Comparison of ENCODE assay signal across 12 cellular contexts in genomic region chr3:150582620-150583019, GRCh38. TPM values are rescaled to one million over a fixed set of nuclear protein-coding genes. Genes with fewer than 3 reads are reported as not detected.
DNase-seq lines count a peak whose midpoint lies in the region; ATAC-seq and TF ChIP-seq lines count a peak whose summit lies in the region.
"Had no signal": no experiment of that assay in that cellular context is flagged by ENCODE, and none has a peak within 500 bp of the region (broad histone marks: within the 10 kb centered on the region; RNA-seq: fewer than 3 reads in every experiment).

No MANE protein-coding gene starts in this region.

- no peaks in the 10 kb centered on the region for H3K9me3 Mint-ChIP-seq in activated T-helper 17 cell treated with anti-CD3 and anti-CD28 coated beads, Interleukin-2, amount 50 U/mL, for 72 hours
- no peaks in the 10 kb centered on the region for H3K9me3 Mint-ChIP-seq in MCF 10A (ENCODE audit: unreplicated experiment)

- no TSS peak for BruUV-seq in MCF 10A (replicated peaks; lab: Mats Ljungman, UMichigan)

- H3K27me3 Mint-ChIP-seq in activated T-helper 17 cell treated with anti-CD3 and anti-CD28 coated beads, Interleukin-2, amount 50 U/mL, for 72 hours, result no peaks in the 10 kb centered on the region
- H3K27me3 Mint-ChIP-seq in MCF 10A (ENCODE audit: insufficient read depth, unreplicated experiment), result no peaks in the 10 kb centered on the region

- ATAC-seq in GM18868 (IDR thresholded peaks at IDR 0.05; ENCODE audit: unreplicated experiment), result peak; percentile 58
- ATAC-seq in GM21367 (IDR thresholded peaks at IDR 0.05; ENCODE audit: unreplicated experiment), result peak; percentile 53
- ATAC-seq in HG03025 (IDR thresholded peaks at IDR 0.05; ENCODE audit: low FRiP score, unreplicated experiment), result peak; percentile 72
- ATAC-seq in activated T-helper 17 cell treated with anti-CD3 and anti-CD28 coated beads, Interleukin-2, amount 50 U/mL, for 72 hours (replicated peaks), result peak; percentile 14

- H3K4me3 Mint-ChIP-seq in activated T-helper 17 cell treated with anti-CD3 and anti-CD28 coated beads, Interleukin-2, amount 50 U/mL, for 72 hours, result peak overlapping the region; percentile 54
- H3K4me3 Mint-ChIP-seq in MCF 10A (ENCODE audit: unreplicated experiment), result no peak overlapping the region

- POLR2A ChIA-PET in MCF 10A (lab: Yijun Ruan, JAX), result no interaction called here

- DNase-seq in MCF 10A (ENCODE audit: unreplicated experiment) (no peak), DMS153 treated with DMSO at 0.1 percent for 48 hours (lab: John Stamatoyannopoulos, UW; ENCODE audit: unreplicated experiment) (no peak), occipital lobe (lab: John Stamatoyannopoulos, UW) (no peak), pons (ENCODE audit: low spot score) (no peak)
- DNase-seq: DMS153, erythroblast, IMR-90, NCI-H345 had no signal

- CTCF ChIA-PET in MCF 10A (lab: Yijun Ruan, JAX), result no interaction called here

- intact Hi-C loops in MCF 10A (cut with micrococcal nuclease), result no loop called here

- H3K36me3 Mint-ChIP-seq in activated T-helper 17 cell treated with anti-CD3 and anti-CD28 coated beads, Interleukin-2, amount 50 U/mL, for 72 hours (ENCODE audit: low read depth), result peaks cover 89% of the 10 kb centered on the region
- peaks cover 75% of the 10 kb centered on the region for H3K36me3 Mint-ChIP-seq in MCF 10A (ENCODE audit: insufficient read depth, unreplicated experiment)

- no peak for TF ChIP-seq CTCF in MCF 10A (IDR thresholded peaks at IDR 0.05; ENCODE audit: unreplicated experiment)

- peak overlapping the region; percentile 81 for H3K27ac Mint-ChIP-seq in activated T-helper 17 cell treated with anti-CD3 and anti-CD28 coated beads, Interleukin-2, amount 50 U/mL, for 72 hours
- no peak overlapping the region for H3K27ac Mint-ChIP-seq in MCF 10A (ENCODE audit: low read depth, unreplicated experiment)

- H3K4me1 Mint-ChIP-seq in activated T-helper 17 cell treated with anti-CD3 and anti-CD28 coated beads, Interleukin-2, amount 50 U/mL, for 72 hours, result peaks cover 6% of the 10 kb centered on the region
- no peaks in the 10 kb centered on the region for H3K4me1 Mint-ChIP-seq in MCF 10A (ENCODE audit: insufficient read depth, unreplicated experiment)

RNA-seq across cellular contexts. Expression of gene SELENOT, which starts 20.5 kb away (rescaled TPM):
- 100 to 1,000 TPM; 111 to 144 TPM for total RNA-seq in activated T-helper 17 cell treated with anti-CD3 and anti-CD28 coated beads, Interleukin-2, amount 50 U/mL, for 72 hours
- total RNA-seq in MCF 10A (2022) (71.1 and 80.7 TPM in 2 replicates), occipital lobe (103 TPM)

RNA-seq across cellular contexts. Expression of gene EIF2A, which starts 36.0 kb away (rescaled TPM):
- total RNA-seq in activated T-helper 17 cell treated with anti-CD3 and anti-CD28 coated beads, Interleukin-2, amount 50 U/mL, for 72 hours, result 100 to 1,000 TPM; 126 to 139 TPM
- total RNA-seq in MCF 10A (2022) (112 and 117 TPM in 2 replicates), occipital lobe (268 TPM)

RNA-seq across cellular contexts. Expression of gene SERP1, which starts 36.3 kb away (rescaled TPM):
- 100 to 1,000 TPM in 1 of 2 donors, 10 to 100 TPM in 1; 71.4 to 107 TPM for total RNA-seq in activated T-helper 17 cell treated with anti-CD3 and anti-CD28 coated beads, Interleukin-2, amount 50 U/mL, for 72 hours
- total RNA-seq in MCF 10A (2022) (227 and 308 TPM in 2 replicates), occipital lobe (87.0 TPM)

Comparison
In these comparisons a context has a peak if more than half of its experiments do, and no peak if none do; other contexts are left out.
1. ATAC-seq: peak in every context shown above with its lines; median percentile 72 in HG03025; 58 in GM18868; 53 in GM21367; 14 in activated T-helper 17 cell treated with anti-CD3 and anti-CD28 coated beads, Interleukin-2, amount 50 U/mL, for 72 hours.